ENCODE assay signal across 13 cellular contexts in genomic region chr9:2810424-2811075, GRCh38. TPM values are rescaled to one million over a fixed set of nuclear protein-coding genes. Genes with fewer than 3 reads are reported as not detected.
DNase-seq lines count a peak whose midpoint lies in the region; ATAC-seq, FAIRE-seq and TF ChIP-seq lines count a peak whose summit lies in the region.
"Had no signal": no experiment of that assay in that cellular context is flagged by ENCODE, and none has a peak within 500 bp of the region (broad histone marks: within the 10 kb centered on the region; RNA-seq: fewer than 3 reads in every experiment).

No MANE protein-coding gene starts in this region.

- TF ChIP-seq POLR2A in HepG2 (IDR thresholded peaks at IDR 0.05; ENCODE audit: insufficient read depth in 1 of 2, low read depth in 2 of 2, low read length in 2 of 2) (no peak), right lobe of liver (IDR thresholded peaks at IDR 0.05) (no peak)

- H3K27ac ChIP-seq in HepG2 (ENCODE audit: extremely low read length, insufficient read depth, low read length) (peak overlapping the region; percentile 80), right lobe of liver (no peak overlapping the region), coronary artery (peak overlapping the region; percentile 67 to 72), muscle layer of duodenum (ENCODE audit: low read length) (peak overlapping the region; percentile 46), RWPE1 (no peak overlapping the region)

- H3K4me2 ChIP-seq in HepG2 (ENCODE audit: low read depth, low read length): peak overlapping the region; percentile 6; the same call in 1 of the 2 replicates

- FAIRE-seq in HepG2 (lab: Jason Lieb, UNC): no peak

- peaks cover 10 to 56% of the 10 kb centered on the region in 2 experiments for H3K36me3 ChIP-seq in HepG2 (replicated peaks in 1 of 2; ENCODE audit: control insufficient read depth in 1 of 2, insufficient read depth in 2 of 2, low read length in 2 of 2)
- H3K36me3 ChIP-seq in right lobe of liver: peaks cover 0 to 20% (median 5%) of the 10 kb centered on the region in 4 donors
- peaks cover 18 to 25% of the 10 kb centered on the region in 2 donors for H3K36me3 ChIP-seq in muscle layer of duodenum (ENCODE audit: control insufficient read depth in 1 of 2, insufficient read depth in 2 of 2, low read length in 2 of 2)

- H3K27me3 ChIP-seq in HepG2 (ENCODE audit: control insufficient read depth in 1 of 2, insufficient read depth in 2 of 2, low read length in 2 of 2) (no peaks in the 10 kb centered on the region), right lobe of liver (no peaks in the 10 kb centered on the region), muscle layer of duodenum (ENCODE audit: low read depth, low read length) (no peaks in the 10 kb centered on the region)
- H3K27me3 ChIP-seq: left lung had no signal

- H3K4me1 ChIP-seq in HepG2 (ENCODE audit: insufficient read depth, low read length) (peaks cover 38% of the 10 kb centered on the region), right lobe of liver (peaks cover 0 to 13% (median 2%) of the 10 kb centered on the region in 4 donors), muscle layer of duodenum (ENCODE audit: control insufficient read depth in 1 of 2, insufficient read depth in 2 of 2, low read length in 2 of 2) (peaks cover 0 to 10% of the 10 kb centered on the region in 2 donors)

- POLR2A ChIA-PET in HepG2 (lab: Yijun Ruan, JAX) (interaction anchor here (1.1 to 2.1 kb wide), 2 partner anchors 31 to 33 kb away, joined by 3 to 10 read pairs; partner anchors contain the start of gene PUM3), RWPE1 (lab: Yijun Ruan, JAX; ENCODE audit: low non-redundant PET) (no interaction called here)

- no peaks in the 10 kb centered on the region for H3K79me2 ChIP-seq in HepG2 (ENCODE audit: insufficient read depth, low read length)

- DNase-seq in HepG2 (ENCODE audit: low spot score) (no peak), right lobe of liver (no peak), coronary artery (ENCODE audit: low spot score) (no peak), T1000 (lab: John Stamatoyannopoulos, UW) (no peak), NCI-H526 treated with DMSO at 0.1 percent for 48 hours (lab: John Stamatoyannopoulos, UW) (no peak), RWPE1 (ENCODE audit: low spot score) (no peak)
- DNase-seq: activated T-cell treated with anti-CD3 and anti-CD28 coated beads, Interleukin-2, amount 50 U/mL, for 4 hours; amygdala; effector memory CD4-positive, alpha-beta T cell; left lung; NCI-H1092 had no signal

- no peak for TF ChIP-seq RAD21 in HepG2 (CRISPR knock-in tag; IDR thresholded peaks at IDR 0.05)

- ATAC-seq in HepG2 (peak; percentile 53; the same call in 2 of the 3 replicates), right lobe of liver (no peak), HG03135 (IDR thresholded peaks at IDR 0.05; ENCODE audit: unreplicated experiment) (no peak)
- ATAC-seq: activated T-cell treated with anti-CD3 and anti-CD28 coated beads, Interleukin-2, amount 50 U/mL, for 4 hours had no signal

- 90% methylated on average over 8 of the region's 8 CpGs for WGBS in HepG2 (ENCODE audit: low lambda C conversion rate)
- 89% methylated on average over 8 of the region's 8 CpGs for WGBS in right lobe of liver (ENCODE audit: insufficient coverage, low coverage, low lambda C conversion rate, missing lambda C conversion rate)

- no peak overlapping the region for H2AFZ ChIP-seq in HepG2 (ENCODE audit: low read length)

- peak overlapping the region; percentile 14; the same call in 1 of the 2 replicates for H3K9ac ChIP-seq in HepG2 (ENCODE audit: insufficient read depth, low read depth, low read length)

- BruUV-seq in HepG2 (replicated peaks; lab: Mats Ljungman, UMichigan): no TSS peak

- no peaks in the 10 kb centered on the region for H3K9me3 ChIP-seq in HepG2 (ENCODE audit: low read length)
- no peaks in the 10 kb centered on the region for H3K9me3 ChIP-seq in right lobe of liver
- H3K9me3 ChIP-seq in muscle layer of duodenum (ENCODE audit: control insufficient read depth in 1 of 2, low read length in 2 of 2): no peaks in the 10 kb centered on the region
- H3K9me3 ChIP-seq: left lung had no signal

- CTCF ChIA-PET in HepG2 (lab: Yijun Ruan, JAX; ENCODE audit: low intra/inter-chr PET ratio, low total read pairs) (no interaction called here), RWPE1 (lab: Yijun Ruan, JAX) (no interaction called here)

- no peaks in the 10 kb centered on the region for H4K20me1 ChIP-seq in HepG2 (ENCODE audit: insufficient read depth, low read length)

- TF ChIP-seq CTCF in HepG2 (CRISPR knock-in tag; IDR thresholded peaks at IDR 0.05) (no peak), right lobe of liver (IDR thresholded peaks at IDR 0.05) (no peak), coronary artery (IDR thresholded peaks at IDR 0.05) (no peak), RWPE1 (conservative IDR thresholded peaks at IDR 0.05; ENCODE audit: low read depth) (no peak)

- TF ChIP-seq EP300 in HepG2 (IDR thresholded peaks at IDR 0.05; ENCODE audit: low read depth in 2 of 2, low read length in 2 of 2) (no peak), HepG2 (CRISPR knock-in tag; IDR thresholded peaks at IDR 0.05; ENCODE audit: borderline replicate concordance) (no peak)

- intact Hi-C loops in HepG2 (cut with micrococcal nuclease; ENCODE audit: unreplicated experiment) (no loop called here), right lobe of liver (cut with DNase I) (no loop called here)

- in situ Hi-C loops in HepG2 (cut with HindIII; ENCODE audit: extremely low pct_ligation_motif_present, low pct_unique_long_range_greater_than_20kb): no loop called here

- no peak overlapping the region for H3K4me3 ChIP-seq in HepG2 (replicated peaks in 1 of 3; ENCODE audit: insufficient read depth in 1 of 3, low read depth in 2 of 3, low read length in 3 of 3)
- no peak overlapping the region for H3K4me3 ChIP-seq in right lobe of liver
- no peak overlapping the region for H3K4me3 ChIP-seq in coronary artery
- no peak overlapping the region for H3K4me3 ChIP-seq in muscle layer of duodenum (ENCODE audit: low read depth in 1 of 2, low read length in 2 of 2)
- H3K4me3 ChIP-seq: left lung had no signal

TF ChIP-seq in HepG2, 621 proteins besides CTCF, POLR2A, EP300 and RAD21 (continues in another document):
- TF ChIP-seq ZNF512 (CRISPR knock-in tag; IDR thresholded peaks at IDR 0.05) (no peak), ZNF703 (CRISPR knock-in tag; IDR thresholded peaks at IDR 0.05; ENCODE audit: borderline replicate concordance) (no peak), NR2F1 (CRISPR knock-in tag; IDR thresholded peaks at IDR 0.05) (0 out of 4 replicates have a peak, but pooled peaks of 1 of the 2 experiments have one; percentile 9), MLX (CRISPR knock-in tag; IDR thresholded peaks at IDR 0.05) (no peak), YEATS2 (CRISPR knock-in tag; IDR thresholded peaks at IDR 0.05; ENCODE audit: borderline replicate concordance) (no peak)

RNA-seq across cellular contexts. Expression of gene PUM3, which starts 33.3 kb away (rescaled TPM):
- total RNA-seq in HepG2 (2016; rRNA removed; fragmentation: Illumina TruSeq; extraction: Trizol) (83.4 and 93.4 TPM in 2 replicates), right lobe of liver (10 to 100 TPM in 5 of 6 experiments, 1 to 10 TPM in 1; 6.8 to 20.5 (median 16.9) TPM)
- total RNA-seq in HepG2 (2016; cell fraction: cytosol; rRNA removed; fragmentation: Illumina TruSeq; extraction: Trizol; ENCODE audit: low read depth): 31.6 and 35.5 TPM in 2 replicates
- 84.7 and 92.1 TPM in 2 replicates for total RNA-seq in HepG2 (2016; cell fraction: insoluble cytoplasmic fraction; rRNA removed; fragmentation: Illumina TruSeq; extraction: Trizol)
- 27.5 and 35.9 TPM in 2 replicates for total RNA-seq in HepG2 (2016; cell fraction: membrane; rRNA removed; fragmentation: Illumina TruSeq; extraction: Trizol)
- total RNA-seq in HepG2 (2016; cell fraction: nucleus; rRNA removed; fragmentation: Illumina TruSeq; extraction: Trizol): 91.9 and 111 TPM in 2 replicates
- polyA plus RNA-seq in HepG2 (2011; rRNA removed): 15.1 and 18.3 TPM in 2 replicates
- 8.3 and 11.5 TPM in 2 replicates for polyA plus RNA-seq in HepG2 (2011; cell fraction: cytosol; rRNA removed)
- 17.6 and 19.5 TPM in 2 replicates for polyA plus RNA-seq in HepG2 (2011; cell fraction: nucleus; rRNA removed)
- 25.6 and 27.4 TPM in 2 replicates for polyA plus RNA-seq in HepG2 (2012)
- polyA plus RNA-seq in HepG2 (2016; cell fraction: cytosol; fragmentation: Illumina TruSeq; extraction: Trizol; ENCODE audit: low read depth): 3.1 and 4.0 TPM in 2 replicates
- polyA plus RNA-seq in HepG2 (2016; cell fraction: insoluble cytoplasmic fraction; fragmentation: Illumina TruSeq; extraction: Trizol; ENCODE audit: low read depth): 72.7 and 85.6 TPM in 2 replicates
- 7.5 and 9.6 TPM in 2 replicates for polyA plus RNA-seq in HepG2 (2016; cell fraction: membrane; fragmentation: Illumina TruSeq; extraction: Trizol; ENCODE audit: low read depth)
- 69.1 and 80.7 TPM in 2 replicates for polyA plus RNA-seq in HepG2 (2016; cell fraction: nucleus; fragmentation: Illumina TruSeq; extraction: Trizol; ENCODE audit: insufficient read depth, low read depth)
- polyA minus RNA-seq in HepG2 (2011; rRNA and poly(A)+ RNA removed; ENCODE audit: low replicate concordance): 11.4 and 23.9 TPM in 2 replicates
- 9.7 and 12.0 TPM in 2 replicates for polyA minus RNA-seq in HepG2 (2011; cell fraction: cytosol; rRNA and poly(A)+ RNA removed)
- polyA minus RNA-seq in HepG2 (2011; cell fraction: nucleus; rRNA and poly(A)+ RNA removed): 107 and 109 TPM in 2 replicates

Comparison
In these comparisons a context has a peak if more than half of its experiments do, and no peak if none do; other contexts are left out.
1. H3K27ac ChIP-seq: peak in HepG2 (single experiment), coronary artery (2 of 2) and muscle layer of duodenum (single experiment); none in right lobe of liver (0 of 3) and RWPE1 (single experiment).